Comparison of ENCODE assay signal across 10 cellular contexts in the genomic region with DNA sequence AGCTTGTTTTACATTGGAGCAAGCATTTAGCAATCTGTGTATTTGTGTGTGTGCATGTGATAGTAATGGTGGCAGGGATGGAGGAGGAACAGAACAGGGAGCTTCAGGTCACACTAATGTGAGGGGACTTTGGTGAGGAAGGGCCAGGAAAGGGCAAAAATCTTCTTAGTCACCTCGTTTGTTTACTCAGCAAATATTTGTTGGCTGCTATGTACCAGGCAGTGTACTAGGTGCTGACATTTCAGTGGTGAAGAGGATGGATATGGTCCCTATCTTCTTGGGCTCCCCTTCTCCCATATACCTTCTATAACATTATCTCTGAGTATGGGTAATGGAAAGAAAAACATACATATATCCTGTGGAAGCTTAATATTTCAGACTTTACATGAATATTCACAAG. TPM values are rescaled to one million over a fixed set of nuclear protein-coding genes. Genes with fewer than 3 reads are reported as not detected.
DNase-seq lines count a peak whose midpoint lies in the region; ATAC-seq lines count a peak whose summit lies in the region.
"Had no signal": no experiment of that assay in that cellular context is flagged by ENCODE, and none has a peak within 500 bp of the region (broad histone marks: within the 10 kb centered on the region; RNA-seq: fewer than 3 reads in every experiment).

No MANE protein-coding gene starts in this region.

- peaks cover 8 to 10% of the 10 kb centered on the region in 2 donors for H3K36me3 Mint-ChIP-seq in activated T-cell treated with anti-CD3 and anti-CD28 coated beads, Interleukin-2, amount 50 U/mL, for 72 hours (ENCODE audit: insufficient read depth in 2 of 2)

- H3K9me3 Mint-ChIP-seq in activated T-cell treated with anti-CD3 and anti-CD28 coated beads, Interleukin-2, amount 50 U/mL, for 72 hours = peaks cover 0 to 2% of the 10 kb centered on the region in 2 donors
- H3K9me3 Mint-ChIP-seq: WTC11 had no signal

- peak overlapping the region; percentile 70 for H3K27ac Mint-ChIP-seq in activated T-cell treated with anti-CD3 and anti-CD28 coated beads, Interleukin-2, amount 50 U/mL, for 72 hours
- H3K27ac Mint-ChIP-seq: WTC11 had no signal

- H3K4me1 Mint-ChIP-seq in activated T-cell treated with anti-CD3 and anti-CD28 coated beads, Interleukin-2, amount 50 U/mL, for 72 hours (ENCODE audit: low read depth) = peaks cover 35% of the 10 kb centered on the region
- H3K4me1 Mint-ChIP-seq: WTC11 had no signal

- peak overlapping the region; percentile 61 for H3K9ac ChIP-seq in mucosa of stomach (ENCODE audit: low read length)

- peaks cover 15% of the 10 kb centered on the region for H3K4me1 ChIP-seq in mucosa of stomach (ENCODE audit: control insufficient read depth, insufficient read depth, low read length)

- DNase-seq in DMS53 (lab: John Stamatoyannopoulos, UW) = peak; percentile 77
- peak; percentile 25 for DNase-seq in HCEC 1CT
- DNase-seq in activated T-cell treated with anti-CD3 and anti-CD28 coated beads, Interleukin-2, amount 50 U/mL, for 72 hours = peak in 1 of 2 donors; percentile 2
- DNase-seq in islet precursor cell = no peak
- no peak for DNase-seq in NK-92 (lab: John Stamatoyannopoulos, UW; ENCODE audit: unreplicated experiment)
- DNase-seq in COR-L47 (lab: John Stamatoyannopoulos, UW) = no peak
- DNase-seq in NCI-H2196 treated with DMSO at 0.1 percent for 48 hours (lab: John Stamatoyannopoulos, UW; ENCODE audit: unreplicated experiment) = no peak
- DNase-seq: NCI-H69 had no signal

- no peak overlapping the region for H3K4me3 ChIP-seq in mucosa of stomach (ENCODE audit: low read length)

- H3K4me3 Mint-ChIP-seq in activated T-cell treated with anti-CD3 and anti-CD28 coated beads, Interleukin-2, amount 50 U/mL, for 72 hours = peak overlapping the region; percentile 70 to 78
- H3K4me3 Mint-ChIP-seq: WTC11 had no signal

- H3K27me3 Mint-ChIP-seq in activated T-cell treated with anti-CD3 and anti-CD28 coated beads, Interleukin-2, amount 50 U/mL, for 72 hours (ENCODE audit: low read depth) = peaks cover 46% of the 10 kb centered on the region

- H3K27me3 ChIP-seq in mucosa of stomach (ENCODE audit: control insufficient read depth, insufficient read depth, low read length) = no peaks in the 10 kb centered on the region

- peak in 1 of 2 donors; percentile 45 for ATAC-seq in activated T-cell treated with anti-CD3 and anti-CD28 coated beads, Interleukin-2, amount 50 U/mL, for 72 hours (replicated peaks in 1 of 2)
- ATAC-seq: WTC11 had no signal

- H3K36me3 ChIP-seq in mucosa of stomach (ENCODE audit: control insufficient read depth, insufficient read depth, low read length) = no peaks in the 10 kb centered on the region

- H3K9me3 ChIP-seq in mucosa of stomach (ENCODE audit: control insufficient read depth, low read length) = no peaks in the 10 kb centered on the region

RNA-seq across cellular contexts. Expression of a gene that starts 48.5 kb away (rescaled TPM):
- 10 to 100 TPM; 23.5 to 24.3 TPM for total RNA-seq in activated T-cell treated with anti-CD3 and anti-CD28 coated beads, Interleukin-2, amount 50 U/mL, for 72 hours

Comparison
In these comparisons a context has a peak if more than half of its experiments do, and no peak if none do; other contexts are left out.
1. DNase-seq: peak in DMS53 (single experiment) and HCEC 1CT (single experiment); none in islet precursor cell (single experiment), NK-92 (single experiment), COR-L47 (single experiment) and NCI-H2196 treated with DMSO at 0.1 percent for 48 hours (single experiment).